In genomic region chr5:43041669-43042175, GRCh38 we compare ENCODE assay signal across 8 cellular contexts. TPM values are rescaled to one million over a fixed set of nuclear protein-coding genes. Genes with fewer than 3 reads are reported as not detected.
DNase-seq lines count a peak whose midpoint lies in the region; ATAC-seq and TF ChIP-seq lines count a peak whose summit lies in the region.

No MANE protein-coding gene starts in this region.

- H3K27me3 Mint-ChIP-seq in natural killer cell (ENCODE audit: low read depth in 2 of 2): no peaks in the 10 kb centered on the region

- peak overlapping the region; percentile 93 for H3K4me3 Mint-ChIP-seq in natural killer cell

- H3K27ac ChIP-seq in AG04450 (ENCODE audit: low read depth, low read length) (peak overlapping the region; percentile 98), vagina (peak overlapping the region; percentile 83)

- H3K9me3 ChIP-seq in AG04450 (ENCODE audit: control insufficient read depth, insufficient read depth, low read length) (no peaks in the 10 kb centered on the region; the same call in 1 of the 2 replicates), vagina (no peaks in the 10 kb centered on the region)

- no peak for TF ChIP-seq CTCF in AG04450 (IDR thresholded peaks at IDR 0.05; ENCODE audit: low read depth, low read length)
- TF ChIP-seq CTCF in fibroblast of mammary gland (conservative IDR thresholded peaks at IDR 0.05; ENCODE audit: control insufficient read depth, insufficient read depth, low read depth, low read length): no peak
- no peak for TF ChIP-seq CTCF in natural killer cell (IDR thresholded peaks at IDR 0.05)
- TF ChIP-seq CTCF in vagina (IDR thresholded peaks at IDR 0.05): no peak

- peaks cover 77 to 82% of the 10 kb centered on the region in 2 donors for H3K4me1 Mint-ChIP-seq in natural killer cell

- CTCF ChIA-PET in AG04450 (lab: Charles Lee): interaction anchor here (0.6 to 6.4 kb wide), 13 partner anchors 14 to 442 kb away, joined by 3 to 48 read pairs (median 9); partner anchors contain the start of gene TMEM267

- H3K36me3 ChIP-seq in vagina: no peaks in the 10 kb centered on the region

- no peak for TF ChIP-seq POLR2A in vagina (IDR thresholded peaks at IDR 0.05)

- ATAC-seq in GM18861 (IDR thresholded peaks at IDR 0.05; ENCODE audit: unreplicated experiment) (peak; percentile 5), HG03066 (IDR thresholded peaks at IDR 0.05; ENCODE audit: low read depth, unreplicated experiment) (peak; percentile 13), natural killer cell (peak; percentile 10 to 44 (median 38))

- no peaks in the 10 kb centered on the region for H3K9me3 Mint-ChIP-seq in natural killer cell

- H3K27ac Mint-ChIP-seq in natural killer cell: peak overlapping the region; percentile 92 to 96

- DNase-seq in AG04450 (ENCODE audit: low read depth, low spot score) (peak; percentile 76), NCI-H2227 treated with DMSO at 0.1 percent for 48 hours (lab: John Stamatoyannopoulos, UW) (peak; percentile 87), fibroblast of mammary gland (ENCODE audit: low read depth) (peak; percentile 89), natural killer cell (peak; percentile 71), vagina (ENCODE audit: extremely low spot score in 2 of 2) (no peak)
- DNase-seq in activated CD4-positive, alpha-beta T cell treated with anti-CD3 and anti-CD28 coated beads, Interleukin-2, amount 50 U/mL, for 1 hour: peak; percentile 71

- POLR2A ChIA-PET in AG04450 (lab: Yijun Ruan, JAX): interaction anchor here (0.6 to 2.6 kb wide), 9 partner anchors 23 to 133 kb away, joined by 5 to 20 read pairs (median 9); partner anchors contain the start of gene ZNF131

- intact Hi-C loops in natural killer cell (cut with micrococcal nuclease): loop anchor here (1.0 to 2.0 kb wide), 3 partner anchors 23 to 443 kb away; no protein-coding TSS in a partner anchor
- intact Hi-C loops in vagina (cut with DNase I): loop anchor here (1.0 to 5.0 kb wide), 5 partner anchors 23 to 134 kb away; no protein-coding TSS in a partner anchor

- no peaks in the 10 kb centered on the region for H3K36me3 Mint-ChIP-seq in natural killer cell

- H3K27me3 ChIP-seq in AG04450 (ENCODE audit: control insufficient read depth, insufficient read depth, low read length): no peaks in the 10 kb centered on the region
- no peaks in the 10 kb centered on the region for H3K27me3 ChIP-seq in vagina

- H3K4me3 ChIP-seq in AG04450 (ENCODE audit: low read depth, low read length) (peak overlapping the region; percentile 83), fibroblast of mammary gland (ENCODE audit: control insufficient read depth, low read depth, low read length) (peak overlapping the region; percentile 57), vagina (peak overlapping the region; percentile 49 to 58)

- H3K4me1 ChIP-seq in vagina: peaks cover 9% of the 10 kb centered on the region

RNA-seq across cellular contexts. Expression of gene ANXA2R, which starts 1.6 kb away (rescaled TPM):
- polyA plus RNA-seq in AG04450 (2011; rRNA removed): 3.7 and 4.9 TPM in 2 replicates
- polyA minus RNA-seq in AG04450 (2011; rRNA and poly(A)+ RNA removed): 4.3 and 4.6 TPM in 2 replicates
- total RNA-seq in natural killer cell: 10 to 100 TPM; 34.3 to 55.2 (median 38.0) TPM
- 10.6 TPM for total RNA-seq in vagina

Comparison
In these comparisons a context has a peak if more than half of its experiments do, and no peak if none do; other contexts are left out.
1. DNase-seq: peak in AG04450 (single experiment), NCI-H2227 treated with DMSO at 0.1 percent for 48 hours (single experiment), activated CD4-positive, alpha-beta T cell treated with anti-CD3 and anti-CD28 coated beads, Interleukin-2, amount 50 U/mL, for 1 hour (single experiment), fibroblast of mammary gland (single experiment) and natural killer cell (single experiment); none in vagina (0 of 2).
2. Peak in every context shown above with its lines, with median percentiles within 50 percentile points of each other: H3K4me3 ChIP-seq and ATAC-seq.